In the genomic region with DNA sequence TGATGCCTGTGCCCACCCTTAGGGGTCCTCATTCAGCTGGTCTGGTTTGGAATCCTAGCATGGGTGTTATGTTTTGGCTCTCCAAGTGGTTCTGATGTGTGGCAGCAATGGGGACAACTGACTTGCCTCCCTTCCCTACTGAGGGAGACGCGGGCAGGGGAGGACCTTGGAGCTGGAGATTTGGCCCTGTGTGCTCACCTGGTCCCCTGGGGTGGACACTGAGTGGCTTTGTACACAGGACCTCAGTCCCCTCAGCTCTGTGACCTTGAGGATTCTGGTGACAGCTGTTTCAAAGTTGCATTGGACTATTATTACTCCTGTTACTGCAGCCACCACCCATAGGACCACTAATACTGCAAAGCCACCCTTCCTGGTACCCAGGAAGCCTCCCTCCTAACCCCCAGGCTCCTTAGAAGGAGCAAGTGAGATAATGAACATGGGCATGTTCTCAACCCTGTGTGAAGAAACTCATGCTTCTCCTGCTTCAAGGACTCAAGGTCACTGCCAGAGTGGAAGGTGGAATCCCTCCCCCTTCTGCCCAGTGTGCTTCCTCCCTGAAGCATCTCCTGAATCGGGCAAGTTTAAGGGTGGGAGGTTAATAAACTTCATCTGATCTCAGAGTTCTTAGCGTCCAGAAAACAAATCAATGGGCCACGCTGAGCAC, we compare ENCODE assay signal across 20 cellular contexts. TPM values are rescaled to one million over a fixed set of nuclear protein-coding genes. Genes with fewer than 3 reads are reported as not detected.
DNase-seq lines count a peak whose midpoint lies in the region; ATAC-seq and TF ChIP-seq lines count a peak whose summit lies in the region.
"Had no signal": no experiment of that assay in that cellular context is flagged by ENCODE, and none has a peak within 500 bp of the region (broad histone marks: within the 10 kb centered on the region; RNA-seq: fewer than 3 reads in every experiment).

No MANE protein-coding gene starts in this region.

- H3K9me3 ChIP-seq in right atrium auricular region: no peaks in the 10 kb centered on the region
- H3K9me3 ChIP-seq: BLaER1 treated with 17β-estradiol and CSF1 and Interleukin-3, amounts not matched to agents 10 nM and 100 nM had no signal

- H3K36me3 Mint-ChIP-seq in glutamatergic neuron (ENCODE audit: unreplicated experiment): no peaks in the 10 kb centered on the region

- H3K27ac Mint-ChIP-seq in glutamatergic neuron (ENCODE audit: unreplicated experiment): peak overlapping the region; percentile 45
- H3K27ac Mint-ChIP-seq: CD8-positive, alpha-beta memory T cell; IgD-negative memory B cell had no signal

- DNase-seq in HL-60 (ENCODE audit: low read depth in 1 of 2, low spot score in 1 of 2) (peak in 1 of 2 experiments; percentile 24), glutamatergic neuron (no peak), right atrium auricular region (ENCODE audit: low spot score) (no peak), ureter (ENCODE audit: low spot score) (no peak)
- DNase-seq in stimulated activated CD4-positive, alpha-beta T cell treated with anti-CD3 and anti-CD28 coated beads, Interleukin-4, amount 100 ng/mL, for 4 hours: no peak
- DNase-seq: CD8-positive, alpha-beta memory T cell; DMS79; H9; Karpas-422; NCI-H1092; NCI-H1436 treated with DMSO at 0.1 percent for 48 hours; NCI-H2029; NCI-H345; NCI-H524 treated with DMSO at 0.1 percent for 48 hours had no signal

- H3K9ac ChIP-seq in rectal smooth muscle tissue (ENCODE audit: low read length): no peak overlapping the region
- H3K9ac ChIP-seq: BLaER1 treated with 17β-estradiol and CSF1 and Interleukin-3, amounts not matched to agents 10 nM and 100 nM had no signal

- H3K27me3 ChIP-seq in HL-60 (ENCODE audit: insufficient read depth, poor library complexity, severe bottlenecking) (no peaks in the 10 kb centered on the region), right atrium auricular region (no peaks in the 10 kb centered on the region), rectal smooth muscle tissue (ENCODE audit: control insufficient read depth, insufficient read depth, low read length) (no peaks in the 10 kb centered on the region)
- H3K27me3 ChIP-seq: BLaER1 treated with 17β-estradiol and CSF1 and Interleukin-3, amounts not matched to agents 10 nM and 100 nM had no signal

- H3K4me3 ChIP-seq in HL-60 (replicated peaks; ENCODE audit: insufficient read depth, low read length) (no peak overlapping the region), right atrium auricular region (no peak overlapping the region), rectal smooth muscle tissue (ENCODE audit: low read length) (no peak overlapping the region)
- H3K4me3 ChIP-seq: BLaER1 treated with 17β-estradiol and CSF1 and Interleukin-3, amounts not matched to agents 10 nM and 100 nM had no signal

- TF ChIP-seq CTCF in HL-60 (IDR thresholded peaks at IDR 0.05; ENCODE audit: insufficient read depth, low read length) (no peak), glutamatergic neuron (IDR thresholded peaks at IDR 0.05; ENCODE audit: partially characterized antibody, unreplicated experiment) (no peak), right atrium auricular region (IDR thresholded peaks at IDR 0.05) (no peak)

- no peak overlapping the region for H3K4me3 Mint-ChIP-seq in glutamatergic neuron (ENCODE audit: unreplicated experiment)
- H3K4me3 Mint-ChIP-seq: CD8-positive, alpha-beta memory T cell; H9; IgD-negative memory B cell had no signal

- H3K4me1 Mint-ChIP-seq in glutamatergic neuron (ENCODE audit: low read depth, unreplicated experiment): peaks cover 18% of the 10 kb centered on the region
- H3K4me1 Mint-ChIP-seq: CD8-positive, alpha-beta memory T cell had no signal

- no peaks in the 10 kb centered on the region for H3K36me3 ChIP-seq in right atrium auricular region
- no peaks in the 10 kb centered on the region for H3K36me3 ChIP-seq in rectal smooth muscle tissue (ENCODE audit: control insufficient read depth, insufficient read depth, low read length)

- peaks cover 0 to 56% of the 10 kb centered on the region in 2 donors for H3K4me1 ChIP-seq in right atrium auricular region
- H3K4me1 ChIP-seq in rectal smooth muscle tissue (ENCODE audit: control insufficient read depth, insufficient read depth, low read length): peaks cover 5% of the 10 kb centered on the region

- H3K27ac ChIP-seq in HL-60 (replicated peaks) (peak overlapping the region; percentile 53), right atrium auricular region (peak overlapping the region; percentile 70 to 90), rectal smooth muscle tissue (ENCODE audit: low read depth, low read length) (peak overlapping the region; percentile 68)
- H3K27ac ChIP-seq: BLaER1 treated with 17β-estradiol and CSF1 and Interleukin-3, amounts not matched to agents 10 nM and 100 nM had no signal

- ATAC-seq in HG03432 (IDR thresholded peaks at IDR 0.05; ENCODE audit: unreplicated experiment) (no peak), GM19397 (IDR thresholded peaks at IDR 0.05; ENCODE audit: unreplicated experiment) (no peak)
- ATAC-seq: Panc1 had no signal

- H3K9me3 Mint-ChIP-seq in glutamatergic neuron (ENCODE audit: unreplicated experiment): peaks cover 3% of the 10 kb centered on the region
- H3K9me3 Mint-ChIP-seq: CD8-positive, alpha-beta memory T cell; H9 had no signal

- peaks cover 2% of the 10 kb centered on the region for H3K27me3 Mint-ChIP-seq in glutamatergic neuron (ENCODE audit: unreplicated experiment)
- H3K27me3 Mint-ChIP-seq: CD8-positive, alpha-beta memory T cell; IgD-negative memory B cell had no signal

RNA-seq across cellular contexts. Expression of gene TMEM182, which starts 26.5 kb away (rescaled TPM):
- total RNA-seq in glutamatergic neuron (ENCODE audit: unreplicated experiment): 5.8 TPM
- 100 to 1,000 TPM in 1 of 2 donors, 10 to 100 TPM in 1; 75.4 to 212 TPM for total RNA-seq in right atrium auricular region
- 12.8 TPM for total RNA-seq in ureter
